Comparison of ENCODE assay signal across 12 cellular contexts in the genomic region with DNA sequence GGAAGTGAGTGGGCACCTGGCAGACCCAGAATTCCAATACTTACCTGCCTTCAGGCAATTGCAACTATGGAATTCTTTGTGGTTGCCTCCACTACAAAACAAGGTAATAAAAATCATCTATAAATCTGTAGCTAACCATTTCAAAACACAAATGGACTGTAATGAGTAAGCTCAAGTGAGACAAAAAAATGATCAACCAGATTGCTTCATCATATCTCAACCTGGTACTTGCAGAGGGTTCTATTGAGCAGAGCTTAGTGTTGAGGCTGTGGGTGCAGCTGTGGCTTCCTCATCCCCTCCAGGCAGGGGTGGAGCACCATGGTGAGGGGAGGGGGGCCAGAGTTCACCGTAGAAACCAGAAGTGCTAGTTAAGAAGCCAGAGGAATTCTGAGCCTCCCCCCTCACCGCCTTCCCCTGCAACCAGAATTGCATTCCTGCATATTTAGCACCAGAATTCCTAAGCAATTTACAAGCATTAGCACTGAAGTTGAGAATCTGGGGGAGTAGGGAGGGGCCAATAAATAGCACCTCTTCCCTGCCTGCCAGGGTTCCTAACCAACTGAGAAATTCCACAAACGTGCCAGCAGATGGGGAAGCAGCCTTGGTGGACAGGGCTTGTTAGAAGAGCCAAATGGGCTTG. TPM values are rescaled to one million over a fixed set of nuclear protein-coding genes. Genes with fewer than 3 reads are reported as not detected.
DNase-seq lines count a peak whose midpoint lies in the region; ATAC-seq and TF ChIP-seq lines count a peak whose summit lies in the region.
"Had no signal": no experiment of that assay in that cellular context is flagged by ENCODE, and none has a peak within 500 bp of the region (broad histone marks: within the 10 kb centered on the region; RNA-seq: fewer than 3 reads in every experiment).

No MANE protein-coding gene starts in this region.

- ATAC-seq in activated CD8-positive, alpha-beta memory T cell treated with anti-CD3 and anti-CD28 coated beads, Interleukin-2, amount 10 ng/mL, durations not matched to agents 7 days and 5 days = peak; percentile 51
- ATAC-seq in RWPE2 (ENCODE audit: low read depth) (peak; percentile 78), foreskin keratinocyte (peak; percentile 83)
- ATAC-seq: K562 had no signal

- peak; percentile 43 for DNase-seq in activated CD8-positive, alpha-beta memory T cell treated with anti-CD3 and anti-CD28 coated beads, Interleukin-2, amount 10 ng/mL, durations not matched to agents 7 days and 5 days
- DNase-seq in activated CD8-positive, alpha-beta memory T cell treated with anti-CD3 and anti-CD28 coated beads, Interleukin-2, amount 50 U/mL, for 48 hours = no peak
- peak; percentile 90 for DNase-seq in RWPE2 (ENCODE audit: low spot score)
- DNase-seq in foreskin keratinocyte = peak; percentile 95 to 97
- DNase-seq in thyroid gland = peak; percentile 32 to 52
- no peak for DNase-seq in progenitor cell of endocrine pancreas (ENCODE audit: low spot score, unreplicated experiment)
- DNase-seq in hepatic stellate cell (ENCODE audit: low spot score) = no peak
- no peak for DNase-seq in NCI-H446 (lab: John Stamatoyannopoulos, UW)
- DNase-seq: cerebellar nuclear complex; naive thymus-derived CD8-positive, alpha-beta T cell had no signal

- H3K36me3 ChIP-seq in RWPE2 (ENCODE audit: low read depth) (no peaks in the 10 kb centered on the region), thyroid gland (no peaks in the 10 kb centered on the region)
- H3K36me3 ChIP-seq: BLaER1 had no signal

- no peak overlapping the region for H3K4me3 ChIP-seq in RWPE2 (ENCODE audit: severe bottlenecking)
- H3K4me3 ChIP-seq in thyroid gland (replicated peaks in 1 of 3) = no peak overlapping the region
- H3K4me3 ChIP-seq: BLaER1, K562 had no signal

- no peaks in the 10 kb centered on the region for H3K9me3 ChIP-seq in RWPE2 (ENCODE audit: severe bottlenecking)
- no peaks in the 10 kb centered on the region for H3K9me3 ChIP-seq in thyroid gland

- TF ChIP-seq CTCF in RWPE2 (IDR thresholded peaks at IDR 0.05; ENCODE audit: poor library complexity, severe bottlenecking) (peak; percentile 59), foreskin keratinocyte (conservative IDR thresholded peaks at IDR 0.05) (peak; percentile 60), thyroid gland (IDR thresholded peaks at IDR 0.05) (no peak), progenitor cell of endocrine pancreas (IDR thresholded peaks at IDR 0.05; ENCODE audit: unreplicated experiment) (no peak)

- no peaks in the 10 kb centered on the region for H3K9me3 Mint-ChIP-seq in activated CD8-positive, alpha-beta memory T cell treated with anti-CD3 and anti-CD28 coated beads, Interleukin-2, amount 10 ng/mL, durations not matched to agents 7 days and 5 days (ENCODE audit: low read depth)
- H3K9me3 Mint-ChIP-seq in progenitor cell of endocrine pancreas (ENCODE audit: low read depth) = peaks cover 31% of the 10 kb centered on the region

- H3K4me1 Mint-ChIP-seq in activated CD8-positive, alpha-beta memory T cell treated with anti-CD3 and anti-CD28 coated beads, Interleukin-2, amount 10 ng/mL, durations not matched to agents 7 days and 5 days = peaks cover 21% of the 10 kb centered on the region
- H3K4me1 Mint-ChIP-seq in progenitor cell of endocrine pancreas (ENCODE audit: low read depth) = no peaks in the 10 kb centered on the region

- H3K4me1 ChIP-seq in RWPE2 (ENCODE audit: insufficient read depth, poor library complexity, severe bottlenecking) (peaks cover 33% of the 10 kb centered on the region), foreskin keratinocyte (peaks cover 13% of the 10 kb centered on the region), thyroid gland (no peaks in the 10 kb centered on the region)

- H3K27ac ChIP-seq in RWPE2 (ENCODE audit: poor library complexity, severe bottlenecking) (peak overlapping the region; percentile 91), foreskin keratinocyte (no peak overlapping the region), thyroid gland (no peak overlapping the region)
- H3K27ac ChIP-seq: BLaER1 had no signal

- no peak overlapping the region for H3K4me3 Mint-ChIP-seq in activated CD8-positive, alpha-beta memory T cell treated with anti-CD3 and anti-CD28 coated beads, Interleukin-2, amount 10 ng/mL, durations not matched to agents 7 days and 5 days
- no peak overlapping the region for H3K4me3 Mint-ChIP-seq in progenitor cell of endocrine pancreas (ENCODE audit: low read depth)
- H3K4me3 Mint-ChIP-seq: naive thymus-derived CD8-positive, alpha-beta T cell had no signal

- peaks cover 5% of the 10 kb centered on the region for H3K27me3 Mint-ChIP-seq in activated CD8-positive, alpha-beta memory T cell treated with anti-CD3 and anti-CD28 coated beads, Interleukin-2, amount 10 ng/mL, durations not matched to agents 7 days and 5 days
- peaks cover 3% of the 10 kb centered on the region for H3K27me3 Mint-ChIP-seq in progenitor cell of endocrine pancreas
- H3K27me3 Mint-ChIP-seq: naive thymus-derived CD8-positive, alpha-beta T cell had no signal

- intact Hi-C loops in thyroid gland (cut with DNase I) = no loop called here

- TF ChIP-seq POLR2A in thyroid gland (IDR thresholded peaks at IDR 0.05) = no peak

- no peak overlapping the region for H3K27ac Mint-ChIP-seq in activated CD8-positive, alpha-beta memory T cell treated with anti-CD3 and anti-CD28 coated beads, Interleukin-2, amount 10 ng/mL, durations not matched to agents 7 days and 5 days
- no peak overlapping the region for H3K27ac Mint-ChIP-seq in progenitor cell of endocrine pancreas

- 14 to 19% methylated on average over 3 of the region's 3 CpGs for WGBS in thyroid gland, 2 donors

- H3K27me3 ChIP-seq in RWPE2 (ENCODE audit: insufficient read depth, poor library complexity, severe bottlenecking) = no peaks in the 10 kb centered on the region
- no peaks in the 10 kb centered on the region for H3K27me3 ChIP-seq in foreskin keratinocyte
- H3K27me3 ChIP-seq in thyroid gland = no peaks in the 10 kb centered on the region

- H3K36me3 Mint-ChIP-seq in activated CD8-positive, alpha-beta memory T cell treated with anti-CD3 and anti-CD28 coated beads, Interleukin-2, amount 10 ng/mL, durations not matched to agents 7 days and 5 days = no peaks in the 10 kb centered on the region
- H3K36me3 Mint-ChIP-seq in progenitor cell of endocrine pancreas (ENCODE audit: insufficient read depth) = no peaks in the 10 kb centered on the region
- H3K36me3 Mint-ChIP-seq: naive thymus-derived CD8-positive, alpha-beta T cell had no signal

- CTCF ChIA-PET in activated CD8-positive, alpha-beta memory T cell treated with anti-CD3 and anti-CD28 coated beads, Interleukin-2, amount 10 ng/mL, durations not matched to agents 7 days and 5 days (lab: Charles Lee) = no interaction called here

RNA-seq across cellular contexts. Expression of a gene that starts 11.5 kb away (rescaled TPM):
- total RNA-seq in activated CD8-positive, alpha-beta memory T cell treated with anti-CD3 and anti-CD28 coated beads, Interleukin-2, amount 10 ng/mL, durations not matched to agents 7 days and 5 days = not detected
- total RNA-seq in foreskin keratinocyte (not detected in 2 replicates), thyroid gland (not detected), progenitor cell of endocrine pancreas (not detected in 2 replicates)
- not detected in 2 replicates for polyA plus RNA-seq in foreskin keratinocyte
- total RNA-seq: naive thymus-derived CD8-positive, alpha-beta T cell had no signal
- polyA plus RNA-seq: K562; naive thymus-derived CD8-positive, alpha-beta T cell had no signal

RNA-seq across cellular contexts. Expression of a gene that starts 22.7 kb away (rescaled TPM):
- not detected for total RNA-seq in activated CD8-positive, alpha-beta memory T cell treated with anti-CD3 and anti-CD28 coated beads, Interleukin-2, amount 10 ng/mL, durations not matched to agents 7 days and 5 days
- not detected in 2 replicates for total RNA-seq in foreskin keratinocyte
- not detected in 2 replicates for polyA plus RNA-seq in foreskin keratinocyte
- total RNA-seq in thyroid gland = not detected
- total RNA-seq in progenitor cell of endocrine pancreas = not detected in 2 replicates
- total RNA-seq: K562; naive thymus-derived CD8-positive, alpha-beta T cell had no signal
- polyA plus RNA-seq: K562; naive thymus-derived CD8-positive, alpha-beta T cell had no signal

RNA-seq across cellular contexts. Expression of a gene that starts 49.0 kb away (rescaled TPM):
- total RNA-seq in activated CD8-positive, alpha-beta memory T cell treated with anti-CD3 and anti-CD28 coated beads, Interleukin-2, amount 10 ng/mL, durations not matched to agents 7 days and 5 days = 10 to 100 TPM; 53.0 to 58.1 TPM
- total RNA-seq in foreskin keratinocyte = 20.1 and 21.7 TPM in 2 replicates
- polyA plus RNA-seq in foreskin keratinocyte = 23.1 and 24.9 TPM in 2 replicates
- total RNA-seq in thyroid gland = 10 to 100 TPM; 14.4 to 24.3 (median 16.8) TPM
- 16.7 and 19.1 TPM in 2 replicates for total RNA-seq in progenitor cell of endocrine pancreas

RNA-seq across cellular contexts. Expression of a gene that starts 49.8 kb away (rescaled TPM):
- total RNA-seq in activated CD8-positive, alpha-beta memory T cell treated with anti-CD3 and anti-CD28 coated beads, Interleukin-2, amount 10 ng/mL, durations not matched to agents 7 days and 5 days = 100 to 1,000 TPM; 116 to 117 TPM
- total RNA-seq in foreskin keratinocyte (88.2 and 94.3 TPM in 2 replicates), thyroid gland (100 to 1,000 TPM in 2 of 4 donors, 10 to 100 TPM in 2; 47.2 to 288 (median 158) TPM), progenitor cell of endocrine pancreas (47.7 and 55.1 TPM in 2 replicates)
- polyA plus RNA-seq in foreskin keratinocyte = 102 and 112 TPM in 2 replicates

RNA-seq across cellular contexts. Expression of a gene that starts 57.0 kb away (rescaled TPM):
- 10 to 100 TPM; 30.3 to 31.6 TPM for total RNA-seq in activated CD8-positive, alpha-beta memory T cell treated with anti-CD3 and anti-CD28 coated beads, Interleukin-2, amount 10 ng/mL, durations not matched to agents 7 days and 5 days
- total RNA-seq in foreskin keratinocyte (not detected in 2 replicates), thyroid gland (not detected), progenitor cell of endocrine pancreas (not detected in 2 replicates)
- not detected in 2 replicates for polyA plus RNA-seq in foreskin keratinocyte
- polyA plus RNA-seq: naive thymus-derived CD8-positive, alpha-beta T cell had no signal

Comparison
In these comparisons a context has a peak if more than half of its experiments do, and no peak if none do; other contexts are left out.
1. DNase-seq: peak in activated CD8-positive, alpha-beta memory T cell treated with anti-CD3 and anti-CD28 coated beads, Interleukin-2, amount 10 ng/mL, durations not matched to agents 7 days and 5 days (single experiment), RWPE2 (single experiment), foreskin keratinocyte (2 of 2) and thyroid gland (2 of 2); none in activated CD8-positive, alpha-beta memory T cell treated with anti-CD3 and anti-CD28 coated beads, Interleukin-2, amount 50 U/mL, for 48 hours (single experiment), progenitor cell of endocrine pancreas (single experiment), hepatic stellate cell (single experiment) and NCI-H446 (0 of 2).
2. CTCF ChIP-seq: peak in RWPE2 (single experiment) and foreskin keratinocyte (single experiment); none in thyroid gland (0 of 6) and progenitor cell of endocrine pancreas (single experiment).
3. Peak in every context shown above with its lines, with median percentiles within 50 percentile points of each other: ATAC-seq.